26 cellular contexts compared by ENCODE assay signal in genomic region chr7:157855016-157855415, GRCh38.
A peak's percentile ranks its signal among the peaks of the same experiment; 100 is the strongest.
DNase-seq lines count a peak whose midpoint lies in the region; ATAC-seq, FAIRE-seq and TF ChIP-seq lines count a peak whose summit lies in the region.
"Had no signal": no experiment of that assay in that cellular context is flagged by ENCODE, and none has a peak within 500 bp of the region (broad histone marks: within the 10 kb centered on the region; RNA-seq: fewer than 3 reads in every experiment).

No MANE protein-coding gene starts in this region.

- no peaks in the 10 kb centered on the region for H3K36me3 ChIP-seq in HepG2 (replicated peaks in 1 of 2; ENCODE audit: control insufficient read depth in 1 of 2, insufficient read depth in 2 of 2, low read length in 2 of 2)
- H3K36me3 ChIP-seq in right lobe of liver, result no peaks in the 10 kb centered on the region
- H3K36me3 ChIP-seq in kidney (ENCODE audit: control insufficient read depth in 1 of 2, insufficient read depth in 2 of 2, low read length in 2 of 2), result no peaks in the 10 kb centered on the region
- peaks cover 0 to 2% of the 10 kb centered on the region in 2 donors for H3K36me3 ChIP-seq in neuronal stem cell (replicated peaks in 1 of 2; ENCODE audit: control insufficient read depth in 2 of 2, insufficient read depth in 2 of 2, low read length in 2 of 2)
- H3K36me3 ChIP-seq in mesenchymal stem cell (ENCODE audit: control insufficient read depth in 1 of 2, insufficient read depth in 2 of 2, low read depth in 1 of 2, low read length in 2 of 2), result no peaks in the 10 kb centered on the region
- H3K36me3 ChIP-seq: BE2C had no signal

- WGBS in HepG2 (ENCODE audit: low lambda C conversion rate), result 83% methylated on average over 13 of the region's 22 CpGs
- WGBS in right lobe of liver (ENCODE audit: insufficient coverage, low coverage, low lambda C conversion rate, missing lambda C conversion rate), result 60% methylated on average over 3 of the region's 22 CpGs
- no CpG with 5 or more reads among the region's 22 CpGs for WGBS in neuronal stem cell (ENCODE audit: extremely low coverage in 2 of 2, insufficient read length in 2 of 2, insufficient replicate concordance in 1 of 2), 2 donors
- WGBS in mesenchymal stem cell, result 95% methylated on average over 17 of the region's 22 CpGs

- H3K4me3 ChIP-seq in HepG2 (replicated peaks in 1 of 3; ENCODE audit: insufficient read depth in 1 of 3, low read depth in 2 of 3, low read length in 3 of 3), result no peak overlapping the region
- H3K4me3 ChIP-seq in right lobe of liver, result peak overlapping the region in 1 of 3 donors; percentile 51
- no peak overlapping the region for H3K4me3 ChIP-seq in kidney (ENCODE audit: low read length in 2 of 2)
- H3K4me3 ChIP-seq in neuronal stem cell (ENCODE audit: low read length in 2 of 2), result no peak overlapping the region
- H3K4me3 ChIP-seq in mesenchymal stem cell (ENCODE audit: insufficient read depth in 1 of 2, low read depth in 1 of 2, low read length in 2 of 2), result no peak overlapping the region
- H3K4me3 ChIP-seq: SK-N-MC had no signal

- H2BK15ac ChIP-seq in neuronal stem cell (ENCODE audit: low read length) (peak overlapping the region; percentile 95), mesenchymal stem cell (ENCODE audit: low read depth, poor library complexity, severe bottlenecking) (no peak overlapping the region)

- H3K9me3 ChIP-seq in HepG2 (ENCODE audit: low read length) (no peaks in the 10 kb centered on the region), right lobe of liver (no peaks in the 10 kb centered on the region), kidney (ENCODE audit: control insufficient read depth in 1 of 2, low read length in 2 of 2) (no peaks in the 10 kb centered on the region), neuronal stem cell (replicated peaks in 1 of 2; ENCODE audit: control insufficient read depth in 2 of 2, insufficient read depth in 1 of 2, low read depth in 1 of 2, low read length in 2 of 2) (peaks cover 3 to 11% of the 10 kb centered on the region in 2 donors), mesenchymal stem cell (ENCODE audit: control insufficient read depth, low read length) (no peaks in the 10 kb centered on the region)
- H3K9me3 ChIP-seq: BE2C had no signal

- H2AK5ac ChIP-seq in neuronal stem cell (ENCODE audit: low read depth, low read length) (peak overlapping the region; percentile 94), mesenchymal stem cell (ENCODE audit: low read length, severe bottlenecking) (no peak overlapping the region)

- no peak for TF ChIP-seq CTCF in HepG2 (CRISPR knock-in tag; IDR thresholded peaks at IDR 0.05)
- no peak for TF ChIP-seq CTCF in right lobe of liver (IDR thresholded peaks at IDR 0.05)
- TF ChIP-seq CTCF in kidney (IDR thresholded peaks at IDR 0.05; ENCODE audit: borderline replicate concordance, extremely low read depth, insufficient read depth), result no peak

- no peaks in the 10 kb centered on the region for H3K79me2 ChIP-seq in HepG2 (ENCODE audit: insufficient read depth, low read length)

- H4K91ac ChIP-seq in neuronal stem cell (ENCODE audit: low read depth, low read length, poor library complexity) (no peak overlapping the region), mesenchymal stem cell (ENCODE audit: low read length) (no peak overlapping the region)

- in situ Hi-C loops in HepG2 (cut with HindIII; ENCODE audit: extremely low pct_ligation_motif_present, low pct_unique_long_range_greater_than_20kb), result no loop called here

- no peak for TF ChIP-seq RAD21 in HepG2 (CRISPR knock-in tag; IDR thresholded peaks at IDR 0.05)

- peaks cover 2% of the 10 kb centered on the region for H3K79me1 ChIP-seq in neuronal stem cell (ENCODE audit: low read depth, low read length)
- no peaks in the 10 kb centered on the region for H3K79me1 ChIP-seq in mesenchymal stem cell (replicated peaks; ENCODE audit: low read length, poor library complexity, severe bottlenecking)

- peaks cover 31% of the 10 kb centered on the region for H3K4me1 ChIP-seq in HepG2 (ENCODE audit: insufficient read depth, low read length)
- peaks cover 0 to 3% (median 0%) of the 10 kb centered on the region in 4 donors for H3K4me1 ChIP-seq in right lobe of liver
- peaks cover 0 to 5% of the 10 kb centered on the region in 2 donors for H3K4me1 ChIP-seq in kidney (ENCODE audit: control insufficient read depth in 1 of 2, insufficient read depth in 1 of 2, low read depth in 1 of 2, low read length in 2 of 2)
- peaks cover 14 to 22% of the 10 kb centered on the region in 2 donors for H3K4me1 ChIP-seq in neuronal stem cell (ENCODE audit: control insufficient read depth in 2 of 2, insufficient read depth in 1 of 2, low read depth in 1 of 2, low read length in 2 of 2)
- no peaks in the 10 kb centered on the region for H3K4me1 ChIP-seq in mesenchymal stem cell (ENCODE audit: control insufficient read depth, insufficient read depth, low read depth, low read length)
- H3K4me1 ChIP-seq: BE2C had no signal

- TF ChIP-seq POLR2A in HepG2 (IDR thresholded peaks at IDR 0.05; ENCODE audit: insufficient read depth in 1 of 2, low read depth in 2 of 2, low read length in 2 of 2) (no peak), right lobe of liver (IDR thresholded peaks at IDR 0.05) (no peak), H54 (IDR thresholded peaks at IDR 0.05; ENCODE audit: low read depth, low read length) (no peak)

- H2BK5ac ChIP-seq in neuronal stem cell (ENCODE audit: low read length) (peak overlapping the region; percentile 98), mesenchymal stem cell (ENCODE audit: low read depth, low read length, poor library complexity, severe bottlenecking) (no peak overlapping the region)

- H3K18ac ChIP-seq in neuronal stem cell (ENCODE audit: low read length) (peak overlapping the region; percentile 90), mesenchymal stem cell (ENCODE audit: low read depth in 1 of 2, low read length in 2 of 2) (no peak overlapping the region)

- TF ChIP-seq EP300 in HepG2 (IDR thresholded peaks at IDR 0.05; ENCODE audit: low read depth in 2 of 2, low read length in 2 of 2), result no peak
- no peak for TF ChIP-seq EP300 in HepG2 (CRISPR knock-in tag; IDR thresholded peaks at IDR 0.05; ENCODE audit: borderline replicate concordance)

- BruUV-seq in HepG2 (replicated peaks; lab: Mats Ljungman, UMichigan), result no TSS peak

- H3K27ac ChIP-seq in HepG2 (ENCODE audit: extremely low read length, insufficient read depth, low read length) (peak overlapping the region; percentile 63), right lobe of liver (no peak overlapping the region), kidney (ENCODE audit: low read depth in 2 of 2, low read length in 2 of 2) (no peak overlapping the region), neuronal stem cell (replicated peaks; ENCODE audit: low read length) (no peak overlapping the region), mesenchymal stem cell (ENCODE audit: low read length, poor library complexity, severe bottlenecking) (no peak overlapping the region)
- H3K27ac ChIP-seq: 22Rv1, KMS-11, SK-N-MC had no signal

- H2AFZ ChIP-seq in HepG2 (ENCODE audit: low read length) (no peak overlapping the region), neuronal stem cell (ENCODE audit: low read length) (no peak overlapping the region), mesenchymal stem cell (ENCODE audit: low read depth, low read length) (no peak overlapping the region)

- no peak for FAIRE-seq in HepG2 (lab: Jason Lieb, UNC)
- FAIRE-seq in kidney (lab: Jason Lieb, UNC), result no peak
- no peak for FAIRE-seq in H54 (lab: Jason Lieb, UNC)
- FAIRE-seq: D721Med, GM18507, RCC 7860 had no signal

- intact Hi-C loops in HepG2 (cut with micrococcal nuclease; ENCODE audit: unreplicated experiment) (no loop called here), right lobe of liver (cut with DNase I) (no loop called here), kidney (cut with DNase I) (no loop called here)

- 0 out of 2 replicates have a peak, but pooled peaks cover 5% of the 10 kb centered on the region for H4K20me1 ChIP-seq in HepG2 (ENCODE audit: insufficient read depth, low read length)

- H3K27me3 ChIP-seq in HepG2 (ENCODE audit: control insufficient read depth in 1 of 2, insufficient read depth in 2 of 2, low read length in 2 of 2), result peaks cover 0 to 10% of the 10 kb centered on the region in 2 experiments; a peak in 3 of 5 replicates
- no peaks in the 10 kb centered on the region for H3K27me3 ChIP-seq in right lobe of liver
- H3K27me3 ChIP-seq in neuronal stem cell (ENCODE audit: control insufficient read depth in 3 of 3, insufficient read depth in 3 of 3, low read depth in 1 of 3, low read length in 3 of 3), result no peaks in the 10 kb centered on the region
- no peaks in the 10 kb centered on the region for H3K27me3 ChIP-seq in mesenchymal stem cell (ENCODE audit: control insufficient read depth in 1 of 2, insufficient read depth in 1 of 2, low read length in 2 of 2)
- H3K27me3 ChIP-seq: BE2C had no signal

- DNase-seq in HepG2 (ENCODE audit: low spot score) (no peak), right lobe of liver (no peak), kidney (peak; percentile 69), neuronal stem cell (ENCODE audit: low spot score) (no peak), mesenchymal stem cell (no peak), NCI-H1048 (lab: John Stamatoyannopoulos, UW) (no peak), H54 (ENCODE audit: insufficient read length, low spot score) (no peak)
- DNase-seq: BE2C; CD4-positive, alpha-beta T cell; GOT3; MM.1S; NCI-H1092 treated with DMSO at 0.1 percent for 48 hours; NCI-H1436; NCI-H187; NCI-H2081 treated with DMSO at 0.1 percent for 48 hours; NCI-H2171 treated with DMSO at 0.1 percent for 48 hours; NCI-H524; NCI-H748 treated with DMSO at 0.1 percent for 48 hours had no signal

- H4K8ac ChIP-seq in neuronal stem cell (ENCODE audit: low read depth, low read length), result peak overlapping the region; percentile 65
- H4K8ac ChIP-seq in mesenchymal stem cell (ENCODE audit: low read length), result no peak overlapping the region

- peak overlapping the region; percentile 52; the same call in 1 of the 2 replicates for H3K4me2 ChIP-seq in HepG2 (ENCODE audit: low read depth, low read length)
- H3K4me2 ChIP-seq in neuronal stem cell (ENCODE audit: insufficient read depth, low read length, poor library complexity, severe bottlenecking), result no peak overlapping the region
- H3K4me2 ChIP-seq in mesenchymal stem cell (ENCODE audit: low read length, poor library complexity, severe bottlenecking), result no peak overlapping the region
- H3K4me2 ChIP-seq: KMS-11 had no signal

- H3K9ac ChIP-seq in HepG2 (ENCODE audit: insufficient read depth, low read depth, low read length) (no peak overlapping the region), kidney (ENCODE audit: low read length in 2 of 2) (no peak overlapping the region), neuronal stem cell (ENCODE audit: low read depth, low read length, poor library complexity) (peak overlapping the region; percentile 70), mesenchymal stem cell (ENCODE audit: low read length) (no peak overlapping the region)
- H3K9ac ChIP-seq: KMS-11 had no signal

- ATAC-seq in HepG2 (no peak), right lobe of liver (no peak)
- ATAC-seq in activated CD4-positive, CD25-positive, alpha-beta regulatory T cell treated with anti-CD3 and anti-CD28 coated beads, Interleukin-2, amount 50 U/mL, for 24 hours, result no peak
- ATAC-seq: HCT116 had no signal

- peak overlapping the region; percentile 55 for H3K23ac ChIP-seq in neuronal stem cell (ENCODE audit: low read depth, low read length, poor library complexity)
- no peak overlapping the region for H3K23ac ChIP-seq in mesenchymal stem cell (ENCODE audit: low read length in 2 of 2)

- POLR2A ChIA-PET in HepG2 (lab: Yijun Ruan, JAX), result no interaction called here

- CTCF ChIA-PET in HepG2 (lab: Yijun Ruan, JAX; ENCODE audit: low intra/inter-chr PET ratio, low total read pairs), result no interaction called here

- H2BK120ac ChIP-seq in neuronal stem cell (ENCODE audit: low read depth, low read length), result no peak overlapping the region
- no peak overlapping the region for H2BK120ac ChIP-seq in mesenchymal stem cell (ENCODE audit: low read depth, low read length)

- H3K14ac ChIP-seq in neuronal stem cell (ENCODE audit: low read length) (peak overlapping the region; percentile 38), mesenchymal stem cell (ENCODE audit: low read length in 2 of 2) (no peak overlapping the region)

- peak overlapping the region; percentile 98 for H2BK12ac ChIP-seq in neuronal stem cell (ENCODE audit: low read length)
- no peak overlapping the region for H2BK12ac ChIP-seq in mesenchymal stem cell (ENCODE audit: low read length in 2 of 2)

- H3K4ac ChIP-seq in neuronal stem cell (ENCODE audit: low read length) (peak overlapping the region; percentile 97), mesenchymal stem cell (ENCODE audit: low read depth in 1 of 2, low read length in 2 of 2) (no peak overlapping the region)
